In genomic region chr15:49876401-49877038, GRCh38 we compare ENCODE assay signal across 10 cellular contexts.
DNase-seq lines count a peak whose midpoint lies in the region; ATAC-seq and TF ChIP-seq lines count a peak whose summit lies in the region.
"Had no signal": no experiment of that assay in that cellular context is flagged by ENCODE, and none has a peak within 500 bp of the region (broad histone marks: within the 10 kb centered on the region; RNA-seq: fewer than 3 reads in every experiment).

No MANE protein-coding gene starts in this region.

- peak; percentile 30; the same call in 1 of the 2 replicates for TF ChIP-seq CTCF in OCI-LY3 (IDR thresholded peaks at IDR 0.05; ENCODE audit: low read depth, low read length)

- DNase-seq in ELR (ENCODE audit: low read depth) (peak; percentile 8), globus pallidus (ENCODE audit: low spot score) (peak; percentile 16), pons (ENCODE audit: low spot score) (peak; percentile 14), NCI-H2107 treated with DMSO at 0.1 percent for 48 hours (lab: John Stamatoyannopoulos, UW; ENCODE audit: unreplicated experiment) (no peak)
- DNase-seq: EL, NCI-H526 treated with DMSO at 0.1 percent for 48 hours had no signal

- ATAC-seq in GM21381 (IDR thresholded peaks at IDR 0.05; ENCODE audit: unreplicated experiment) (no peak), GM21447 (IDR thresholded peaks at IDR 0.05; ENCODE audit: unreplicated experiment) (no peak), GM19351 (IDR thresholded peaks at IDR 0.05; ENCODE audit: unreplicated experiment) (no peak)

- no peaks in the 10 kb centered on the region for H3K36me3 ChIP-seq in OCI-LY3 (replicated peaks; ENCODE audit: low read depth, low read length)

- no peaks in the 10 kb centered on the region for H3K79me2 ChIP-seq in OCI-LY3 (ENCODE audit: low read length)

- no peak overlapping the region for H2AFZ ChIP-seq in OCI-LY3 (ENCODE audit: low read depth, low read length)

- no peak overlapping the region for H3K4me2 ChIP-seq in OCI-LY3 (ENCODE audit: low read length)

- H3K27me3 ChIP-seq in OCI-LY3 (ENCODE audit: low read depth, low read length), result no peaks in the 10 kb centered on the region

- no peak overlapping the region for H3K27ac ChIP-seq in OCI-LY3 (ENCODE audit: low read length)

- H3K9me3 ChIP-seq in OCI-LY3 (ENCODE audit: insufficient read depth, low read length), result no peaks in the 10 kb centered on the region

- no peaks in the 10 kb centered on the region for H4K20me1 ChIP-seq in OCI-LY3 (ENCODE audit: insufficient read depth, low read length)

- no peak overlapping the region for H3K4me3 ChIP-seq in OCI-LY3 (ENCODE audit: low read length)

- no peaks in the 10 kb centered on the region for H3K4me1 ChIP-seq in OCI-LY3 (ENCODE audit: low read length)

- no peak overlapping the region for H3K9ac ChIP-seq in OCI-LY3 (ENCODE audit: low read length)
